20 cellular contexts compared by ENCODE assay signal in genomic region chr3:100412897-100413590, GRCh38. TPM values are rescaled to one million over a fixed set of nuclear protein-coding genes. Genes with fewer than 3 reads are reported as not detected.
A peak's percentile ranks its signal among the peaks of the same experiment; 100 is the strongest.
DNase-seq lines count a peak whose midpoint lies in the region; ATAC-seq and TF ChIP-seq lines count a peak whose summit lies in the region.
"Had no signal": no experiment of that assay in that cellular context is flagged by ENCODE, and none has a peak within 500 bp of the region (broad histone marks: within the 10 kb centered on the region; RNA-seq: fewer than 3 reads in every experiment).

No MANE protein-coding gene starts in this region.

- DNase-seq in cardiac muscle cell (ENCODE audit: low read depth in 1 of 2, low spot score in 1 of 2) = no peak
- DNase-seq in left ventricle myocardium inferior = no peak
- DNase-seq in SHP77 treated with DMSO at 0.1 percent for 48 hours (lab: John Stamatoyannopoulos, UW) = peak; percentile 87
- peak; percentile 25 for DNase-seq in kidney glomerular epithelial cell (lab: John Stamatoyannopoulos, UW)
- no peak for DNase-seq in inferior parietal cortex (ENCODE audit: extremely low spot score)
- DNase-seq in natural killer cell treated with Interleukin-12 subunit alpha and Interleukin-12 subunit beta and Interleukin-15 and Interleukin-18, amount 100 ng/mL, for 72 hours (ENCODE audit: low spot score) = no peak
- DNase-seq: Caco-2; CD4-positive, CD25-positive, alpha-beta regulatory T cell; DMS79; H7; IMR-90; Kasumi-1; NCI-H1105; NCI-H1694; NCI-H524; NK-92 treated with Interleukin-12 subunit alpha and Interleukin-12 subunit beta, amount 100 ng/mL, for 24 hours; OCI-M1 had no signal

- no peak for TF ChIP-seq CTCF in cardiac muscle cell (IDR thresholded peaks at IDR 0.05; ENCODE audit: low read depth, low read length)
- TF ChIP-seq CTCF in left ventricle myocardium inferior (IDR thresholded peaks at IDR 0.05; ENCODE audit: borderline replicate concordance) = no peak

- no peaks in the 10 kb centered on the region for H3K27me3 ChIP-seq in cardiac muscle cell
- no peaks in the 10 kb centered on the region for H3K27me3 ChIP-seq in left ventricle myocardium inferior (ENCODE audit: low read depth)
- H3K27me3 ChIP-seq: SJSA1 had no signal

- H3K27ac ChIP-seq in cardiac muscle cell (peak overlapping the region; percentile 39), left ventricle myocardium inferior (replicated peaks) (no peak overlapping the region)
- H3K27ac ChIP-seq: SJSA1 had no signal

- H3K36me3 Mint-ChIP-seq in natural killer cell treated with Interleukin-12 subunit alpha and Interleukin-12 subunit beta and Interleukin-15 and Interleukin-18, amount 100 ng/mL, for 72 hours = peaks cover 5% of the 10 kb centered on the region

- H3K4me1 ChIP-seq in cardiac muscle cell (ENCODE audit: low read depth) (no peaks in the 10 kb centered on the region), left ventricle myocardium inferior (no peaks in the 10 kb centered on the region)
- H3K4me1 ChIP-seq: Caco-2, SJSA1 had no signal

- H3K36me3 ChIP-seq in cardiac muscle cell = no peaks in the 10 kb centered on the region
- H3K36me3 ChIP-seq in left ventricle myocardium inferior = peaks cover 7% of the 10 kb centered on the region

- H3K9me3 Mint-ChIP-seq in natural killer cell treated with Interleukin-12 subunit alpha and Interleukin-12 subunit beta and Interleukin-15 and Interleukin-18, amount 100 ng/mL, for 72 hours = no peaks in the 10 kb centered on the region

- H3K4me3 Mint-ChIP-seq in natural killer cell treated with Interleukin-12 subunit alpha and Interleukin-12 subunit beta and Interleukin-15 and Interleukin-18, amount 100 ng/mL, for 72 hours = no peak overlapping the region
- H3K4me3 Mint-ChIP-seq: B cell; CD4-positive, CD25-positive, alpha-beta regulatory T cell had no signal

- no peak overlapping the region for H3K27ac Mint-ChIP-seq in natural killer cell treated with Interleukin-12 subunit alpha and Interleukin-12 subunit beta and Interleukin-15 and Interleukin-18, amount 100 ng/mL, for 72 hours
- H3K27ac Mint-ChIP-seq: B cell; CD4-positive, CD25-positive, alpha-beta regulatory T cell had no signal

- ATAC-seq in GM19395 (IDR thresholded peaks at IDR 0.05; ENCODE audit: unreplicated experiment) = no peak
- no peak for ATAC-seq in natural killer cell treated with Interleukin-12 subunit alpha and Interleukin-12 subunit beta and Interleukin-15 and Interleukin-18, amount 100 ng/mL, for 72 hours

- intact Hi-C loops in left ventricle myocardium inferior (cut with micrococcal nuclease) = no loop called here

- H3K4me3 ChIP-seq in cardiac muscle cell = no peak overlapping the region
- H3K4me3 ChIP-seq in left ventricle myocardium inferior = no peak overlapping the region
- H3K4me3 ChIP-seq: SJSA1 had no signal

- H3K9me3 ChIP-seq in cardiac muscle cell (ENCODE audit: low read depth) (no peaks in the 10 kb centered on the region), left ventricle myocardium inferior (replicated peaks) (peaks cover 13% of the 10 kb centered on the region)
- H3K9me3 ChIP-seq: Caco-2, SJSA1 had no signal

- H3K4me1 Mint-ChIP-seq in natural killer cell treated with Interleukin-12 subunit alpha and Interleukin-12 subunit beta and Interleukin-15 and Interleukin-18, amount 100 ng/mL, for 72 hours (ENCODE audit: low read depth in 2 of 2) = no peaks in the 10 kb centered on the region
- H3K4me1 Mint-ChIP-seq: B cell; CD4-positive, CD25-positive, alpha-beta regulatory T cell had no signal

- H3K27me3 Mint-ChIP-seq in natural killer cell treated with Interleukin-12 subunit alpha and Interleukin-12 subunit beta and Interleukin-15 and Interleukin-18, amount 100 ng/mL, for 72 hours = no peaks in the 10 kb centered on the region
- H3K27me3 Mint-ChIP-seq: B cell had no signal

RNA-seq across cellular contexts. Expression of gene LNP1, which starts 11.7 kb away (rescaled TPM):
- total RNA-seq in cardiac muscle cell = 22.7 and 23.1 TPM in 2 replicates
- 18.3 and 20.8 TPM in 2 replicates for polyA plus RNA-seq in cardiac muscle cell
- total RNA-seq in left ventricle myocardium inferior = 4.2 TPM
- total RNA-seq in natural killer cell treated with Interleukin-12 subunit alpha and Interleukin-12 subunit beta and Interleukin-15 and Interleukin-18, amount 100 ng/mL, for 72 hours = 1 to 10 TPM; 1.0 to 2.9 TPM

RNA-seq across cellular contexts. Expression of gene TOMM70, which starts 12.2 kb away (rescaled TPM):
- total RNA-seq in cardiac muscle cell (43.5 and 46.5 TPM in 2 replicates), left ventricle myocardium inferior (65.4 TPM)
- 34.3 and 45.1 TPM in 2 replicates for polyA plus RNA-seq in cardiac muscle cell
- 10 to 100 TPM; 46.0 to 49.3 TPM for total RNA-seq in natural killer cell treated with Interleukin-12 subunit alpha and Interleukin-12 subunit beta and Interleukin-15 and Interleukin-18, amount 100 ng/mL, for 72 hours

Comparison
In these comparisons a context has a peak if more than half of its experiments do, and no peak if none do; other contexts are left out.
1. DNase-seq: peak in SHP77 treated with DMSO at 0.1 percent for 48 hours (single experiment) and kidney glomerular epithelial cell (single experiment); none in cardiac muscle cell (0 of 2), left ventricle myocardium inferior (single experiment), inferior parietal cortex (single experiment) and natural killer cell treated with Interleukin-12 subunit alpha and Interleukin-12 subunit beta and Interleukin-15 and Interleukin-18, amount 100 ng/mL, for 72 hours (single experiment).